9 cellular contexts compared by ENCODE assay signal in genomic region chr15:39579487-39580116, GRCh38. TPM values are rescaled to one million over a fixed set of nuclear protein-coding genes. Genes with fewer than 3 reads are reported as not detected.
DNase-seq lines count a peak whose midpoint lies in the region; ATAC-seq, FAIRE-seq and TF ChIP-seq lines count a peak whose summit lies in the region.
"Had no signal": no experiment of that assay in that cellular context is flagged by ENCODE, and none has a peak within 500 bp of the region (broad histone marks: within the 10 kb centered on the region; RNA-seq: fewer than 3 reads in every experiment).

No MANE protein-coding gene starts in this region.

- peaks cover 15% of the 10 kb centered on the region; the same call in 1 of the 2 replicates for H3K79me2 ChIP-seq in GM23248 (ENCODE audit: insufficient read depth)

- H3K4me1 ChIP-seq in GM23248 (ENCODE audit: insufficient read depth), result peaks cover 19% of the 10 kb centered on the region
- H3K4me1 ChIP-seq in pancreas, result no peaks in the 10 kb centered on the region

- H3K27me3 ChIP-seq in GM23248 (replicated peaks; ENCODE audit: insufficient read depth) (no peaks in the 10 kb centered on the region), pancreas (no peaks in the 10 kb centered on the region)

- in situ Hi-C loops in GM23248 (cut with MboI), result loop anchor here (5.0 to 10.0 kb wide), 3 partner anchors 115 to 875 kb away; no protein-coding TSS in a partner anchor

- peak overlapping the region; percentile 74 for H3K4me3 ChIP-seq in GM23248
- peak overlapping the region in 2 of 4 donors; percentile 51 to 66 for H3K4me3 ChIP-seq in pancreas

- ATAC-seq in Right ventricle myocardium superior (ENCODE audit: poor library complexity), result peak; percentile 72
- peak; percentile 11 to 46 (median 37) for ATAC-seq in pancreas
- ATAC-seq in GM21723 (IDR thresholded peaks at IDR 0.05; ENCODE audit: unreplicated experiment), result no peak

- intact Hi-C loops in activated T-helper 1 cell treated with anti-CD3 and anti-CD28 coated beads, Interleukin-12 subunit alpha, Interleukin-12 subunit beta, Interleukin-2, Interleukin-4 antibody, amounts not matched to agents 30 ng/mL and 10 ng/mL and 1 ng/mL, durations not matched to agents 14 hours and 24 hours and 36 hours (cut with micrococcal nuclease), result loop anchor here (1.0 to 2.0 kb wide), 7 partner anchors 43 to 1139 kb away; no protein-coding TSS in a partner anchor
- intact Hi-C loops in Right ventricle myocardium superior (cut with DNase I) (loop anchor here (2.0 to 10.0 kb wide), 6 partner anchors 151 to 765 kb away; no protein-coding TSS in a partner anchor), pancreas (cut with DNase I) (loop anchor here in 1 of 3 donors (5.0 to 10.0 kb wide), 2 partner anchors 407 to 755 kb away; no protein-coding TSS in a partner anchor)

- FAIRE-seq in pancreas (lab: Jason Lieb, UNC) (peak; percentile 17), D721Med (lab: Jason Lieb, UNC) (no peak)
- FAIRE-seq: islet of Langerhans had no signal

- peak overlapping the region; percentile 81 for H3K4me2 ChIP-seq in GM23248 (ENCODE audit: unreplicated experiment)

- DNase-seq in A172 (ENCODE audit: low spot score) (peak; percentile 88), GM23248 (peak; percentile 91), Right ventricle myocardium superior (peak; percentile 79), pancreas (peak; percentile 35 to 74 (median 62)), D721Med (ENCODE audit: insufficient read length, low spot score) (no peak), UCSD-AML1 (lab: John Stamatoyannopoulos, UW; ENCODE audit: unreplicated experiment) (no peak)
- no peak for DNase-seq in activated T-helper 1 cell treated with anti-CD3 and anti-CD28 coated beads, Interleukin-12 subunit alpha, Interleukin-12 subunit beta, Interleukin-2, Interleukin-4 antibody, amounts not matched to agents 30 ng/mL and 10 ng/mL and 1 ng/mL, durations not matched to agents 14 hours and 24 hours and 36 hours (ENCODE audit: low spot score)

- peaks cover 8% of the 10 kb centered on the region; the same call in 1 of the 2 replicates for H4K20me1 ChIP-seq in GM23248 (ENCODE audit: insufficient read depth)

- no peaks in the 10 kb centered on the region for H3K9me3 ChIP-seq in GM23248 (ENCODE audit: low read depth)
- H3K9me3 ChIP-seq in pancreas, result no peaks in the 10 kb centered on the region

- H3K27me3 Mint-ChIP-seq in activated T-helper 1 cell treated with anti-CD3 and anti-CD28 coated beads, Interleukin-12 subunit alpha, Interleukin-12 subunit beta, Interleukin-2, Interleukin-4 antibody, amounts not matched to agents 30 ng/mL and 10 ng/mL and 1 ng/mL, durations not matched to agents 14 hours and 24 hours and 36 hours (ENCODE audit: insufficient read depth), result peaks cover 56% of the 10 kb centered on the region

- peaks cover 20% of the 10 kb centered on the region for H3K36me3 ChIP-seq in GM23248 (ENCODE audit: low read depth)
- H3K36me3 ChIP-seq in pancreas, result no peaks in the 10 kb centered on the region

- WGBS in GM23248 (ENCODE audit: low coverage in 1 of 2, low lambda C conversion rate in 2 of 2, missing lambda C conversion rate in 2 of 2), 2 experiments, result 1 to 2% methylated on average over 18 of the region's 18 CpGs
- 5 to 12% methylated on average over 18 of the region's 18 CpGs for WGBS in pancreas, 2 donors

- H3K9me2 ChIP-seq in GM23248 (ENCODE audit: insufficient read depth), result no peaks in the 10 kb centered on the region

- no peaks in the 10 kb centered on the region for H3K36me3 Mint-ChIP-seq in activated T-helper 1 cell treated with anti-CD3 and anti-CD28 coated beads, Interleukin-12 subunit alpha, Interleukin-12 subunit beta, Interleukin-2, Interleukin-4 antibody, amounts not matched to agents 30 ng/mL and 10 ng/mL and 1 ng/mL, durations not matched to agents 14 hours and 24 hours and 36 hours (ENCODE audit: low read depth)

- H3K27ac ChIP-seq in GM23248 (peak overlapping the region; percentile 95), pancreas (peak overlapping the region; percentile 64 to 88 (median 74))

- H2AFZ ChIP-seq in GM23248, result no peak overlapping the region

- TF ChIP-seq CTCF in pancreas (IDR thresholded peaks at IDR 0.05) (no peak), D721Med (IDR thresholded peaks at IDR 0.05; ENCODE audit: insufficient read depth, missing control alignments) (no peak)

- H3F3A ChIP-seq in GM23248 (ENCODE audit: insufficient read depth), result peaks cover 49% of the 10 kb centered on the region

- H3K9ac ChIP-seq in GM23248, result peak overlapping the region; percentile 89

- no peak overlapping the region for H3K27ac Mint-ChIP-seq in activated T-helper 1 cell treated with anti-CD3 and anti-CD28 coated beads, Interleukin-12 subunit alpha, Interleukin-12 subunit beta, Interleukin-2, Interleukin-4 antibody, amounts not matched to agents 30 ng/mL and 10 ng/mL and 1 ng/mL, durations not matched to agents 14 hours and 24 hours and 36 hours

- H3K4me1 Mint-ChIP-seq in activated T-helper 1 cell treated with anti-CD3 and anti-CD28 coated beads, Interleukin-12 subunit alpha, Interleukin-12 subunit beta, Interleukin-2, Interleukin-4 antibody, amounts not matched to agents 30 ng/mL and 10 ng/mL and 1 ng/mL, durations not matched to agents 14 hours and 24 hours and 36 hours (ENCODE audit: low read depth), result peaks cover 21% of the 10 kb centered on the region

- H3K4me3 Mint-ChIP-seq in activated T-helper 1 cell treated with anti-CD3 and anti-CD28 coated beads, Interleukin-12 subunit alpha, Interleukin-12 subunit beta, Interleukin-2, Interleukin-4 antibody, amounts not matched to agents 30 ng/mL and 10 ng/mL and 1 ng/mL, durations not matched to agents 14 hours and 24 hours and 36 hours, result peak overlapping the region; percentile 84

- no peaks in the 10 kb centered on the region for H3K9me3 Mint-ChIP-seq in activated T-helper 1 cell treated with anti-CD3 and anti-CD28 coated beads, Interleukin-12 subunit alpha, Interleukin-12 subunit beta, Interleukin-2, Interleukin-4 antibody, amounts not matched to agents 30 ng/mL and 10 ng/mL and 1 ng/mL, durations not matched to agents 14 hours and 24 hours and 36 hours

RNA-seq across cellular contexts. Expression of gene THBS1, which starts 1.3 kb away (rescaled TPM):
- total RNA-seq in A172 (2014; rRNA removed; shearing (Covaris generic)), result 26.4 and 49.2 TPM in 2 replicates
- total RNA-seq in GM23248 (2014; rRNA removed; shearing (Covaris generic)), result 7,697 and 8,549 TPM in 2 replicates
- 2,858 and 2,877 TPM in 2 replicates for polyA plus RNA-seq in GM23248 (2016; fragmentation: Nextera tagmentation; extraction: Ambion mirVana)
- total RNA-seq in activated T-helper 1 cell treated with anti-CD3 and anti-CD28 coated beads, Interleukin-12 subunit alpha, Interleukin-12 subunit beta, Interleukin-2, Interleukin-4 antibody, amounts not matched to agents 30 ng/mL and 10 ng/mL and 1 ng/mL, durations not matched to agents 14 hours and 24 hours and 36 hours, result 2.3 and 3.2 TPM in 2 replicates
- 37.5 TPM for total RNA-seq in Right ventricle myocardium superior
- total RNA-seq in pancreas, result 100 to 1,000 TPM in 2 of 6 donors, 10 to 100 TPM in 4; 31.1 to 176 (median 77.9) TPM
- polyA plus RNA-seq in pancreas, result 10 to 100 TPM; 14.0 to 16.7 TPM

Comparison
In these comparisons a context has a peak if more than half of its experiments do, and no peak if none do; other contexts are left out.
1. DNase-seq: peak in A172 (single experiment), GM23248 (single experiment), Right ventricle myocardium superior (single experiment) and pancreas (6 of 6); none in activated T-helper 1 cell treated with anti-CD3 and anti-CD28 coated beads, Interleukin-12 subunit alpha, Interleukin-12 subunit beta, Interleukin-2, Interleukin-4 antibody, amounts not matched to agents 30 ng/mL and 10 ng/mL and 1 ng/mL, durations not matched to agents 14 hours and 24 hours and 36 hours (single experiment), D721Med (single experiment) and UCSD-AML1 (single experiment).
2. RNA of gene THBS1, which starts 1.3 kb away (total RNA-seq): 7,697 to 8,549 TPM in GM23248; 31.1 to 176 TPM in pancreas, 37.5 TPM in Right ventricle myocardium superior (single experiment), 26.4 to 49.2 TPM in A172 and 2.3 to 3.2 TPM in activated T-helper 1 cell treated with anti-CD3 and anti-CD28 coated beads, Interleukin-12 subunit alpha, Interleukin-12 subunit beta, Interleukin-2, Interleukin-4 antibody, amounts not matched to agents 30 ng/mL and 10 ng/mL and 1 ng/mL, durations not matched to agents 14 hours and 24 hours and 36 hours; every median in the first group is over 10 times any median in the second.